In the genomic region with DNA sequence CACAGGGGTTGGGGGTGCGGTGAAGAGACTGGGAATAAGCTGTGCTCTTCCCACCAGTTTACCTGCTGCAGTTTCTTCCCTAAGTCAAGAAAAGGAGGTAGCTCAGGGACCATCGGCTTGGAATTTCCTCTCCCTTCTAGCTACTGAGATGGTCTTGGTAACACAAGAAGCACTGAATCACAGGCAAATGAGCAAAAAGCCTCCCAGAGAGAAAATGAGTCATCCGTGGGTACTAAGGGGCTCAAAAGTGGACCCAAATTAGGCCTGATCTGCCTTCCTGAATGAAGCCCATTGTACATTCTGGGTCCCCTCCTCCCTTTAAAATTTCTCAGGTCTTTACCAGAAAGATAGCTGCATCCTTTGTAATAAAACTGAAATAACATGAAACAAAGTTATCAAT, we compare ENCODE assay signal across 15 cellular contexts. TPM values are rescaled to one million over a fixed set of nuclear protein-coding genes. Genes with fewer than 3 reads are reported as not detected.
A peak's percentile ranks its signal among the peaks of the same experiment; 100 is the strongest.
DNase-seq lines count a peak whose midpoint lies in the region; ATAC-seq and TF ChIP-seq lines count a peak whose summit lies in the region.
"Had no signal": no experiment of that assay in that cellular context is flagged by ENCODE, and none has a peak within 500 bp of the region (broad histone marks: within the 10 kb centered on the region; RNA-seq: fewer than 3 reads in every experiment).

No MANE protein-coding gene starts in this region.

- intact Hi-C loops in activated CD4-positive, alpha-beta T cell treated with anti-CD3 and anti-CD28 coated beads, Interleukin-2, amount 10 ng/mL, durations not matched to agents 24 days and 14 days (cut with micrococcal nuclease) = loop anchor here (10.0 kb wide), 1 partner anchor 527 kb away; no protein-coding TSS in a partner anchor
- intact Hi-C loops in right lobe of liver (cut with DNase I) = no loop called here

- H3K27me3 Mint-ChIP-seq in activated CD4-positive, alpha-beta T cell treated with anti-CD3 and anti-CD28 coated beads, Interleukin-2, amount 10 ng/mL, durations not matched to agents 24 days and 14 days = peaks cover 6% of the 10 kb centered on the region
- no peaks in the 10 kb centered on the region for H3K27me3 Mint-ChIP-seq in T-helper 1 cell treated with Interleukin-12 subunit alpha and Interleukin-12 subunit beta and Interleukin-4 antibody, amounts not matched to agents 30 μg/mL and 1 μg/mL, for 36 hours (ENCODE audit: low read depth)

- WGBS in right lobe of liver (ENCODE audit: insufficient coverage, low coverage, low lambda C conversion rate, missing lambda C conversion rate) = 89% methylated on average over 3 of the region's 3 CpGs

- H3K9me3 ChIP-seq in right lobe of liver = no peaks in the 10 kb centered on the region
- H3K9me3 ChIP-seq: tibial nerve had no signal

- no peaks in the 10 kb centered on the region for H3K9me3 Mint-ChIP-seq in activated CD4-positive, alpha-beta T cell treated with anti-CD3 and anti-CD28 coated beads, Interleukin-2, amount 10 ng/mL, durations not matched to agents 24 days and 14 days
- H3K9me3 Mint-ChIP-seq in T-helper 1 cell treated with Interleukin-12 subunit alpha and Interleukin-12 subunit beta and Interleukin-4 antibody, amounts not matched to agents 30 μg/mL and 1 μg/mL, for 36 hours = no peaks in the 10 kb centered on the region
- H3K9me3 Mint-ChIP-seq: activated naive CD4-positive, alpha-beta T cell treated with anti-CD3 and anti-CD28 coated beads for 36 hours; H9; nephron progenitor cell had no signal

- peaks cover 0 to 23% (median 7%) of the 10 kb centered on the region in 4 donors for H3K36me3 ChIP-seq in right lobe of liver
- H3K36me3 ChIP-seq: tibial nerve had no signal

- H3K27me3 ChIP-seq in right lobe of liver = no peaks in the 10 kb centered on the region
- H3K27me3 ChIP-seq: tibial nerve had no signal

- H3K27ac Mint-ChIP-seq in activated CD4-positive, alpha-beta T cell treated with anti-CD3 and anti-CD28 coated beads, Interleukin-2, amount 10 ng/mL, durations not matched to agents 24 days and 14 days = peak overlapping the region; percentile 88
- H3K27ac Mint-ChIP-seq in T-helper 1 cell treated with Interleukin-12 subunit alpha and Interleukin-12 subunit beta and Interleukin-4 antibody, amounts not matched to agents 30 μg/mL and 1 μg/mL, for 36 hours = peak overlapping the region; percentile 80
- H3K27ac Mint-ChIP-seq: activated naive CD4-positive, alpha-beta T cell treated with anti-CD3 and anti-CD28 coated beads for 36 hours; H9; nephron progenitor cell had no signal

- no peak for ATAC-seq in HG03460 (IDR thresholded peaks at IDR 0.05; ENCODE audit: unreplicated experiment)
- ATAC-seq in right lobe of liver = no peak

- no peaks in the 10 kb centered on the region for H3K36me3 Mint-ChIP-seq in activated CD4-positive, alpha-beta T cell treated with anti-CD3 and anti-CD28 coated beads, Interleukin-2, amount 10 ng/mL, durations not matched to agents 24 days and 14 days (ENCODE audit: low read depth)
- no peaks in the 10 kb centered on the region for H3K36me3 Mint-ChIP-seq in T-helper 1 cell treated with Interleukin-12 subunit alpha and Interleukin-12 subunit beta and Interleukin-4 antibody, amounts not matched to agents 30 μg/mL and 1 μg/mL, for 36 hours (ENCODE audit: low read depth)

- TF ChIP-seq CTCF in fibroblast of mammary gland (conservative IDR thresholded peaks at IDR 0.05; ENCODE audit: control insufficient read depth, insufficient read depth, low read depth, low read length) = no peak
- no peak for TF ChIP-seq CTCF in right lobe of liver (IDR thresholded peaks at IDR 0.05)

- no peak for DNase-seq in activated CD4-positive, alpha-beta T cell treated with anti-CD3 and anti-CD28 coated beads, Interleukin-2, amount 10 ng/mL, durations not matched to agents 24 days and 14 days
- no peak for DNase-seq in activated CD4-positive, alpha-beta T cell treated with anti-CD3 and anti-CD28 coated beads for 1 hour
- peak; percentile 63 for DNase-seq in fibroblast of mammary gland (ENCODE audit: low read depth)
- peak; percentile 43 for DNase-seq in stromal cell of bone marrow (ENCODE audit: low read depth)
- DNase-seq in AG20443 (ENCODE audit: low spot score) = no peak
- no peak for DNase-seq in right lobe of liver
- DNase-seq: cortex of kidney, glutamatergic neuron, H9, NCI-H2029 treated with DMSO at 0.1 percent for 48 hours, nephron progenitor cell had no signal

- no peak overlapping the region for H3K27ac ChIP-seq in right lobe of liver
- H3K27ac ChIP-seq: tibial nerve had no signal

- peak overlapping the region; percentile 57 for H3K4me3 Mint-ChIP-seq in activated CD4-positive, alpha-beta T cell treated with anti-CD3 and anti-CD28 coated beads, Interleukin-2, amount 10 ng/mL, durations not matched to agents 24 days and 14 days
- H3K4me3 Mint-ChIP-seq in T-helper 1 cell treated with Interleukin-12 subunit alpha and Interleukin-12 subunit beta and Interleukin-4 antibody, amounts not matched to agents 30 μg/mL and 1 μg/mL, for 36 hours = peak overlapping the region; percentile 52
- H3K4me3 Mint-ChIP-seq: activated naive CD4-positive, alpha-beta T cell treated with anti-CD3 and anti-CD28 coated beads for 36 hours; H9; nephron progenitor cell had no signal

- H3K4me1 Mint-ChIP-seq in activated CD4-positive, alpha-beta T cell treated with anti-CD3 and anti-CD28 coated beads, Interleukin-2, amount 10 ng/mL, durations not matched to agents 24 days and 14 days = peaks cover 27% of the 10 kb centered on the region
- H3K4me1 Mint-ChIP-seq in T-helper 1 cell treated with Interleukin-12 subunit alpha and Interleukin-12 subunit beta and Interleukin-4 antibody, amounts not matched to agents 30 μg/mL and 1 μg/mL, for 36 hours (ENCODE audit: low read depth) = peaks cover 26% of the 10 kb centered on the region

- no peak for TF ChIP-seq POLR2A in right lobe of liver (IDR thresholded peaks at IDR 0.05)

- no peak overlapping the region for H3K4me3 ChIP-seq in fibroblast of mammary gland (ENCODE audit: control insufficient read depth, low read depth, low read length)
- no peak overlapping the region for H3K4me3 ChIP-seq in right lobe of liver
- H3K4me3 ChIP-seq: tibial nerve had no signal

- no peaks in the 10 kb centered on the region for H3K4me1 ChIP-seq in right lobe of liver
- H3K4me1 ChIP-seq: tibial nerve had no signal

RNA-seq across cellular contexts. Expression of a gene that starts 49.9 kb away (rescaled TPM):
- 3.6 and 3.8 TPM in 2 replicates for total RNA-seq in activated CD4-positive, alpha-beta T cell treated with anti-CD3 and anti-CD28 coated beads, Interleukin-2, amount 10 ng/mL, durations not matched to agents 24 days and 14 days
- 10 to 100 TPM; 15.0 to 33.3 (median 30.0) TPM for total RNA-seq in right lobe of liver

Comparison
In these comparisons a context has a peak if more than half of its experiments do, and no peak if none do; other contexts are left out.
1. DNase-seq: peak in fibroblast of mammary gland (single experiment) and stromal cell of bone marrow (single experiment); none in activated CD4-positive, alpha-beta T cell treated with anti-CD3 and anti-CD28 coated beads, Interleukin-2, amount 10 ng/mL, durations not matched to agents 24 days and 14 days (single experiment), activated CD4-positive, alpha-beta T cell treated with anti-CD3 and anti-CD28 coated beads for 1 hour (single experiment), AG20443 (single experiment) and right lobe of liver (0 of 3).